Comparison of ENCODE assay signal across 14 cellular contexts in the genomic region with DNA sequence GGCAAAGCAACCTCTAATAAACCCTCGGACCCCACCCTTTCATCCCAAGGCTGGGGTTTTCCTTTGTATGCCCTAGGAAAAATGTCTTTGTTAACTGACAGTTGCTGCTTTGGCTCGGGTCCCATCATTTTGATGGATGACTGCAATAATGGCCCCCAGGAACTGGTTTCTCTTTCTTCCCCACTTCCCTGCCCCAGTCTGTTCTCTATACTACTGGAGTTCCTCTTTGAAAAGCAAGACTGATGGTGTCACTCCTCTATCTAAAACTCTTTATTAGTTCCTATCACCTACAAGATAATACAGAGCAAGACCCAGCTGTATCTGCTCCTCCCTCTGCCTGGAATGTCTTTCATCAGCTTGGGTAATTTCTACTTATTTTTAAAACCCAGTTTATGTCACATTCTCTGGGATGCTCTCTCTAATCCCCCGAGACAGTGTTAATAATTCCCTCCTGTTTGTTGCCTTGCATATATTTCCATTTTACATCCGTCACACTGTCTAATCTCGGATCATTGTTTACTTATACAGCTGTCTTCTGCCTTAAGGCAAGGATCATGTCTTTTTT. TPM values are rescaled to one million over a fixed set of nuclear protein-coding genes. Genes with fewer than 3 reads are reported as not detected.
DNase-seq lines count a peak whose midpoint lies in the region; ATAC-seq and TF ChIP-seq lines count a peak whose summit lies in the region.
"Had no signal": no experiment of that assay in that cellular context is flagged by ENCODE, and none has a peak within 500 bp of the region (broad histone marks: within the 10 kb centered on the region; RNA-seq: fewer than 3 reads in every experiment).

No MANE protein-coding gene starts in this region.

- peaks cover 0 to 10% (median 0%) of the 10 kb centered on the region in 3 experiments for H3K36me3 ChIP-seq in naive thymus-derived CD4-positive, alpha-beta T cell (ENCODE audit: control insufficient read depth in 2 of 3, insufficient read depth in 3 of 3, low read length in 3 of 3)
- H3K36me3 ChIP-seq: gastrocnemius medialis had no signal

- no peaks in the 10 kb centered on the region for H3K9me3 Mint-ChIP-seq in T-helper 1 cell treated with Interleukin-12 subunit alpha and Interleukin-12 subunit beta and Interleukin-4 antibody, amounts not matched to agents 30 μg/mL and 1 μg/mL, for 36 hours
- H3K9me3 Mint-ChIP-seq in activated T-helper 1 cell treated with anti-CD3 and anti-CD28 coated beads, Interleukin-12 subunit alpha, Interleukin-12 subunit beta, Interleukin-2, Interleukin-4 antibody, amounts not matched to agents 30 ng/mL and 10 ng/mL and 1 ng/mL, durations not matched to agents 14 hours and 24 hours and 36 hours = no peaks in the 10 kb centered on the region
- H3K9me3 Mint-ChIP-seq in naive thymus-derived CD4-positive, alpha-beta T cell = peaks cover 0 to 10% (median 3%) of the 10 kb centered on the region in 11 donors

- H3K4me1 Mint-ChIP-seq in T-helper 1 cell treated with Interleukin-12 subunit alpha and Interleukin-12 subunit beta and Interleukin-4 antibody, amounts not matched to agents 30 μg/mL and 1 μg/mL, for 36 hours (ENCODE audit: low read depth) = peaks cover 86% of the 10 kb centered on the region
- peaks cover 96% of the 10 kb centered on the region for H3K4me1 Mint-ChIP-seq in activated T-helper 1 cell treated with anti-CD3 and anti-CD28 coated beads, Interleukin-12 subunit alpha, Interleukin-12 subunit beta, Interleukin-2, Interleukin-4 antibody, amounts not matched to agents 30 ng/mL and 10 ng/mL and 1 ng/mL, durations not matched to agents 14 hours and 24 hours and 36 hours (ENCODE audit: low read depth)
- H3K4me1 Mint-ChIP-seq in naive thymus-derived CD4-positive, alpha-beta T cell = peaks cover 66 to 100% (median 96%) of the 10 kb centered on the region in 7 donors

- ATAC-seq in naive thymus-derived CD4-positive, alpha-beta T cell = no peak
- ATAC-seq: A549, gastrocnemius medialis had no signal

- peak overlapping the region; percentile 95 for H3K27ac ChIP-seq in naive thymus-derived CD4-positive, alpha-beta T cell (ENCODE audit: low read depth, low read length)
- H3K27ac ChIP-seq: A549, gastrocnemius medialis had no signal

- CTCF ChIA-PET in naive thymus-derived CD4-positive, alpha-beta T cell (lab: Charles Lee) = interaction anchor here (1.1 to 3.1 kb wide), 5 partner anchors 10 to 51 kb away, joined by 3 to 30 read pairs (median 13); no protein-coding TSS in a partner anchor

- intact Hi-C loops in activated T-helper 1 cell treated with anti-CD3 and anti-CD28 coated beads, Interleukin-12 subunit alpha, Interleukin-12 subunit beta, Interleukin-2, Interleukin-4 antibody, amounts not matched to agents 30 ng/mL and 10 ng/mL and 1 ng/mL, durations not matched to agents 14 hours and 24 hours and 36 hours (cut with micrococcal nuclease) = no loop called here
- intact Hi-C loops in naive thymus-derived CD4-positive, alpha-beta T cell (cut with micrococcal nuclease) = no loop called here

- H3K9me3 ChIP-seq in naive thymus-derived CD4-positive, alpha-beta T cell (ENCODE audit: control insufficient read depth in 2 of 3, low read length in 3 of 3) = no peaks in the 10 kb centered on the region
- H3K9me3 ChIP-seq: A549, gastrocnemius medialis had no signal

- H3K27me3 Mint-ChIP-seq in T-helper 1 cell treated with Interleukin-12 subunit alpha and Interleukin-12 subunit beta and Interleukin-4 antibody, amounts not matched to agents 30 μg/mL and 1 μg/mL, for 36 hours (ENCODE audit: low read depth) = no peaks in the 10 kb centered on the region
- H3K27me3 Mint-ChIP-seq in activated T-helper 1 cell treated with anti-CD3 and anti-CD28 coated beads, Interleukin-12 subunit alpha, Interleukin-12 subunit beta, Interleukin-2, Interleukin-4 antibody, amounts not matched to agents 30 ng/mL and 10 ng/mL and 1 ng/mL, durations not matched to agents 14 hours and 24 hours and 36 hours (ENCODE audit: insufficient read depth) = no peaks in the 10 kb centered on the region
- no peaks in the 10 kb centered on the region for H3K27me3 Mint-ChIP-seq in naive thymus-derived CD4-positive, alpha-beta T cell

- no peaks in the 10 kb centered on the region for H3K27me3 ChIP-seq in naive thymus-derived CD4-positive, alpha-beta T cell (ENCODE audit: control insufficient read depth in 2 of 2, insufficient read depth in 2 of 2, low read length in 2 of 2)
- H3K27me3 ChIP-seq: gastrocnemius medialis had no signal

- POLR2A ChIA-PET in naive thymus-derived CD4-positive, alpha-beta T cell (lab: Charles Lee) = interaction anchor here (1.0 to 7.8 kb wide), 6 partner anchors 12 to 43 kb away, joined by 3 to 94 read pairs (median 28); a partner anchor contains a TSS

- no peak for DNase-seq in T-helper 1 cell
- DNase-seq in Kasumi-1 (lab: John Stamatoyannopoulos, UW) = peak; percentile 14 to 18
- DNase-seq in activated T-helper 1 cell treated with anti-CD3 and anti-CD28 coated beads, Interleukin-12 subunit alpha, Interleukin-12 subunit beta, Interleukin-2, Interleukin-4 antibody, amounts not matched to agents 30 ng/mL and 10 ng/mL and 1 ng/mL, durations not matched to agents 14 hours and 24 hours and 36 hours (ENCODE audit: low spot score) = no peak
- no peak for DNase-seq in naive thymus-derived CD4-positive, alpha-beta T cell
- no peak for DNase-seq in kidney glomerular epithelial cell (lab: John Stamatoyannopoulos, UW)
- DNase-seq in GM20000 (ENCODE audit: low spot score) = no peak
- DNase-seq in NCI-H524 (lab: John Stamatoyannopoulos, UW) = no peak
- DNase-seq: NCI-H1436; NK-92 treated with Interleukin-12 subunit alpha and Interleukin-12 subunit beta, amount 100 ng/mL, for 24 hours had no signal

- no peak for TF ChIP-seq CTCF in GM20000 (IDR thresholded peaks at IDR 0.05; ENCODE audit: extremely low read depth, missing control alignments)

- peaks cover 81% of the 10 kb centered on the region for H3K36me3 Mint-ChIP-seq in T-helper 1 cell treated with Interleukin-12 subunit alpha and Interleukin-12 subunit beta and Interleukin-4 antibody, amounts not matched to agents 30 μg/mL and 1 μg/mL, for 36 hours (ENCODE audit: low read depth)
- peaks cover 84% of the 10 kb centered on the region for H3K36me3 Mint-ChIP-seq in activated T-helper 1 cell treated with anti-CD3 and anti-CD28 coated beads, Interleukin-12 subunit alpha, Interleukin-12 subunit beta, Interleukin-2, Interleukin-4 antibody, amounts not matched to agents 30 ng/mL and 10 ng/mL and 1 ng/mL, durations not matched to agents 14 hours and 24 hours and 36 hours (ENCODE audit: low read depth)
- H3K36me3 Mint-ChIP-seq in naive thymus-derived CD4-positive, alpha-beta T cell = peaks cover 11 to 83% (median 44%) of the 10 kb centered on the region in 5 donors

- peak overlapping the region; percentile 72 for H3K4me3 Mint-ChIP-seq in T-helper 1 cell treated with Interleukin-12 subunit alpha and Interleukin-12 subunit beta and Interleukin-4 antibody, amounts not matched to agents 30 μg/mL and 1 μg/mL, for 36 hours
- peak overlapping the region; percentile 69 for H3K4me3 Mint-ChIP-seq in activated T-helper 1 cell treated with anti-CD3 and anti-CD28 coated beads, Interleukin-12 subunit alpha, Interleukin-12 subunit beta, Interleukin-2, Interleukin-4 antibody, amounts not matched to agents 30 ng/mL and 10 ng/mL and 1 ng/mL, durations not matched to agents 14 hours and 24 hours and 36 hours
- H3K4me3 Mint-ChIP-seq in naive thymus-derived CD4-positive, alpha-beta T cell = peak overlapping the region; percentile 10 to 99 (median 76)

- H3K27ac Mint-ChIP-seq in T-helper 1 cell treated with Interleukin-12 subunit alpha and Interleukin-12 subunit beta and Interleukin-4 antibody, amounts not matched to agents 30 μg/mL and 1 μg/mL, for 36 hours = peak overlapping the region; percentile 99
- peak overlapping the region; percentile 99 for H3K27ac Mint-ChIP-seq in activated T-helper 1 cell treated with anti-CD3 and anti-CD28 coated beads, Interleukin-12 subunit alpha, Interleukin-12 subunit beta, Interleukin-2, Interleukin-4 antibody, amounts not matched to agents 30 ng/mL and 10 ng/mL and 1 ng/mL, durations not matched to agents 14 hours and 24 hours and 36 hours
- H3K27ac Mint-ChIP-seq in naive thymus-derived CD4-positive, alpha-beta T cell = peak overlapping the region; percentile 86 to 100 (median 100)

- H3K4me1 ChIP-seq in naive thymus-derived CD4-positive, alpha-beta T cell (ENCODE audit: control insufficient read depth in 2 of 2, insufficient read depth in 2 of 2, low read length in 2 of 2) = peaks cover 95 to 96% of the 10 kb centered on the region in 2 donors
- H3K4me1 ChIP-seq: A549, gastrocnemius medialis had no signal

- H3K4me3 ChIP-seq in naive thymus-derived CD4-positive, alpha-beta T cell (ENCODE audit: low read length) = no peak overlapping the region
- H3K4me3 ChIP-seq: A549, gastrocnemius medialis had no signal

RNA-seq across cellular contexts. Expression of a gene that starts 16.2 kb away (rescaled TPM):
- 118 TPM in 2 replicates for total RNA-seq in activated T-helper 1 cell treated with anti-CD3 and anti-CD28 coated beads, Interleukin-12 subunit alpha, Interleukin-12 subunit beta, Interleukin-2, Interleukin-4 antibody, amounts not matched to agents 30 ng/mL and 10 ng/mL and 1 ng/mL, durations not matched to agents 14 hours and 24 hours and 36 hours
- 10 to 100 TPM; 18.3 to 90.3 (median 31.9) TPM for total RNA-seq in naive thymus-derived CD4-positive, alpha-beta T cell
- polyA plus RNA-seq in naive thymus-derived CD4-positive, alpha-beta T cell = 10 to 100 TPM; 14.6 to 17.4 TPM
- total RNA-seq: Daoy, gastrocnemius medialis had no signal
- polyA plus RNA-seq: A549 had no signal

RNA-seq across cellular contexts. Expression of a gene that starts 51.3 kb away (rescaled TPM):
- 16.3 and 17.2 TPM in 2 replicates for total RNA-seq in activated T-helper 1 cell treated with anti-CD3 and anti-CD28 coated beads, Interleukin-12 subunit alpha, Interleukin-12 subunit beta, Interleukin-2, Interleukin-4 antibody, amounts not matched to agents 30 ng/mL and 10 ng/mL and 1 ng/mL, durations not matched to agents 14 hours and 24 hours and 36 hours
- 10 to 100 TPM; 25.1 to 40.7 (median 32.3) TPM for total RNA-seq in naive thymus-derived CD4-positive, alpha-beta T cell
- 10 to 100 TPM in 1 of 2 donors, 1 to 10 TPM in 1; 7.4 to 11.3 TPM for polyA plus RNA-seq in naive thymus-derived CD4-positive, alpha-beta T cell
- total RNA-seq: Daoy, dermis microvascular lymphatic vessel endothelial cell had no signal
- polyA plus RNA-seq: A549 had no signal

Comparison
In these comparisons a context has a peak if more than half of its experiments do, and no peak if none do; other contexts are left out.
1. DNase-seq: peak in Kasumi-1 (2 of 2); none in T-helper 1 cell (0 of 5), activated T-helper 1 cell treated with anti-CD3 and anti-CD28 coated beads, Interleukin-12 subunit alpha, Interleukin-12 subunit beta, Interleukin-2, Interleukin-4 antibody, amounts not matched to agents 30 ng/mL and 10 ng/mL and 1 ng/mL, durations not matched to agents 14 hours and 24 hours and 36 hours (single experiment), naive thymus-derived CD4-positive, alpha-beta T cell (0 of 9), kidney glomerular epithelial cell (single experiment), GM20000 (single experiment) and NCI-H524 (0 of 2).
2. Peak in every context shown above with its lines, with median percentiles within 50 percentile points of each other: H3K27ac Mint-ChIP-seq and H3K4me3 Mint-ChIP-seq.